18 cellular contexts compared by ENCODE assay signal in genomic region chr6:99146716-99147115, GRCh38.
A peak's percentile ranks its signal among the peaks of the same experiment; 100 is the strongest.
DNase-seq lines count a peak whose midpoint lies in the region; ATAC-seq and TF ChIP-seq lines count a peak whose summit lies in the region.
"Had no signal": no experiment of that assay in that cellular context is flagged by ENCODE, and none has a peak within 500 bp of the region (broad histone marks: within the 10 kb centered on the region; RNA-seq: fewer than 3 reads in every experiment).

No MANE protein-coding gene starts in this region.

- no peak for TF ChIP-seq CTCF in esophagus muscularis mucosa (IDR thresholded peaks at IDR 0.05)
- TF ChIP-seq CTCF in neural progenitor cell (IDR thresholded peaks at IDR 0.05): no peak

- WGBS in esophagus muscularis mucosa: 62% methylated on average over 4 of the region's 4 CpGs

- no peak for ATAC-seq in HG02763 (IDR thresholded peaks at IDR 0.05; ENCODE audit: unreplicated experiment)
- ATAC-seq: A549, GM12878 had no signal

- no peaks in the 10 kb centered on the region for H3F3A ChIP-seq in neural progenitor cell (ENCODE audit: low read depth)

- no peaks in the 10 kb centered on the region for H3K9me3 Mint-ChIP-seq in activated T-helper 1 cell treated with anti-CD3 and anti-CD28 coated beads, Interleukin-12 subunit alpha, Interleukin-12 subunit beta, Interleukin-2, Interleukin-4 antibody, amounts not matched to agents 30 ng/mL and 10 ng/mL and 1 ng/mL, durations not matched to agents 14 hours and 24 hours and 36 hours
- no peaks in the 10 kb centered on the region for H3K9me3 Mint-ChIP-seq in neural progenitor cell
- H3K9me3 Mint-ChIP-seq: CD4-positive, alpha-beta T cell had no signal

- H3K79me2 ChIP-seq in neural progenitor cell (ENCODE audit: low read depth): no peaks in the 10 kb centered on the region

- H3K36me3 ChIP-seq in esophagus muscularis mucosa (no peaks in the 10 kb centered on the region), neural progenitor cell (no peaks in the 10 kb centered on the region)

- H3K4me3 ChIP-seq in esophagus muscularis mucosa: no peak overlapping the region
- H3K4me3 ChIP-seq in neural progenitor cell: no peak overlapping the region
- H3K4me3 ChIP-seq: A549, GM12878 had no signal

- H3K9me3 ChIP-seq in esophagus muscularis mucosa (no peaks in the 10 kb centered on the region), neural progenitor cell (ENCODE audit: low read depth) (no peaks in the 10 kb centered on the region)
- H3K9me3 ChIP-seq: A549, Caco-2 had no signal

- no peak overlapping the region for H3K4me2 ChIP-seq in neural progenitor cell
- H3K4me2 ChIP-seq: A549 had no signal

- no peak for TF ChIP-seq EP300 in esophagus muscularis mucosa (IDR thresholded peaks at IDR 0.05)

- intact Hi-C loops in esophagus muscularis mucosa (cut with DNase I): no loop called here
- intact Hi-C loops in activated T-helper 1 cell treated with anti-CD3 and anti-CD28 coated beads, Interleukin-12 subunit alpha, Interleukin-12 subunit beta, Interleukin-2, Interleukin-4 antibody, amounts not matched to agents 30 ng/mL and 10 ng/mL and 1 ng/mL, durations not matched to agents 14 hours and 24 hours and 36 hours (cut with micrococcal nuclease): no loop called here

- H3K4me3 Mint-ChIP-seq in activated T-helper 1 cell treated with anti-CD3 and anti-CD28 coated beads, Interleukin-12 subunit alpha, Interleukin-12 subunit beta, Interleukin-2, Interleukin-4 antibody, amounts not matched to agents 30 ng/mL and 10 ng/mL and 1 ng/mL, durations not matched to agents 14 hours and 24 hours and 36 hours: no peak overlapping the region
- H3K4me3 Mint-ChIP-seq in neural progenitor cell: no peak overlapping the region
- H3K4me3 Mint-ChIP-seq: CD4-positive, alpha-beta T cell had no signal

- H4K20me1 ChIP-seq in neural progenitor cell (ENCODE audit: low read depth): no peaks in the 10 kb centered on the region

- H2AFZ ChIP-seq in neural progenitor cell (replicated peaks): no peak overlapping the region

- no peak for TF ChIP-seq POLR2A in esophagus muscularis mucosa (IDR thresholded peaks at IDR 0.05; ENCODE audit: low read depth)

- peaks cover 6% of the 10 kb centered on the region for H3K27me3 Mint-ChIP-seq in activated T-helper 1 cell treated with anti-CD3 and anti-CD28 coated beads, Interleukin-12 subunit alpha, Interleukin-12 subunit beta, Interleukin-2, Interleukin-4 antibody, amounts not matched to agents 30 ng/mL and 10 ng/mL and 1 ng/mL, durations not matched to agents 14 hours and 24 hours and 36 hours (ENCODE audit: insufficient read depth)
- peaks cover 3% of the 10 kb centered on the region for H3K27me3 Mint-ChIP-seq in neural progenitor cell (ENCODE audit: insufficient read depth, low read depth)

- no peak overlapping the region for H3K27ac Mint-ChIP-seq in activated T-helper 1 cell treated with anti-CD3 and anti-CD28 coated beads, Interleukin-12 subunit alpha, Interleukin-12 subunit beta, Interleukin-2, Interleukin-4 antibody, amounts not matched to agents 30 ng/mL and 10 ng/mL and 1 ng/mL, durations not matched to agents 14 hours and 24 hours and 36 hours
- no peak overlapping the region for H3K27ac Mint-ChIP-seq in neural progenitor cell
- H3K27ac Mint-ChIP-seq: CD4-positive, alpha-beta T cell had no signal

- no peak overlapping the region for H3K9ac ChIP-seq in neural progenitor cell

- H3K4me1 ChIP-seq in esophagus muscularis mucosa: no peaks in the 10 kb centered on the region
- peaks cover 16% of the 10 kb centered on the region for H3K4me1 ChIP-seq in neural progenitor cell
- H3K4me1 ChIP-seq: A549, Caco-2 had no signal

- H3K27me3 ChIP-seq in esophagus muscularis mucosa (peaks cover 0 to 3% (median 0%) of the 10 kb centered on the region in 4 donors), neural progenitor cell (no peaks in the 10 kb centered on the region)

- H3K27ac ChIP-seq in esophagus muscularis mucosa (replicated peaks in 1 of 4) (no peak overlapping the region), neural progenitor cell (no peak overlapping the region)
- H3K27ac ChIP-seq: 22Rv1, A549, C4-2B had no signal

- no peaks in the 10 kb centered on the region for H3K4me1 Mint-ChIP-seq in activated T-helper 1 cell treated with anti-CD3 and anti-CD28 coated beads, Interleukin-12 subunit alpha, Interleukin-12 subunit beta, Interleukin-2, Interleukin-4 antibody, amounts not matched to agents 30 ng/mL and 10 ng/mL and 1 ng/mL, durations not matched to agents 14 hours and 24 hours and 36 hours (ENCODE audit: low read depth)
- peaks cover 17% of the 10 kb centered on the region for H3K4me1 Mint-ChIP-seq in neural progenitor cell

- DNase-seq in NCI-H2171 treated with DMSO at 0.1 percent for 48 hours (lab: John Stamatoyannopoulos, UW) (peak; percentile 6), NCI-H2171 (lab: John Stamatoyannopoulos, UW) (no peak), NCI-H524 (lab: John Stamatoyannopoulos, UW) (peak; percentile 48 to 77), NCI-H82 treated with DMSO at 0.1 percent for 48 hours (lab: John Stamatoyannopoulos, UW; ENCODE audit: unreplicated experiment) (peak; percentile 51), esophagus muscularis mucosa (ENCODE audit: extremely low spot score) (peak; percentile 55), neural progenitor cell (ENCODE audit: low spot score) (no peak)
- DNase-seq in activated T-helper 1 cell treated with anti-CD3 and anti-CD28 coated beads, Interleukin-12 subunit alpha, Interleukin-12 subunit beta, Interleukin-2, Interleukin-4 antibody, amounts not matched to agents 30 ng/mL and 10 ng/mL and 1 ng/mL, durations not matched to agents 14 hours and 24 hours and 36 hours (ENCODE audit: low spot score): no peak
- DNase-seq: AML-193; Caco-2; CD4-positive, alpha-beta T cell; DMS79 treated with DMSO at 0.1 percent for 48 hours; HCEC 1CT; IMR-90 had no signal

- no peaks in the 10 kb centered on the region for H3K36me3 Mint-ChIP-seq in activated T-helper 1 cell treated with anti-CD3 and anti-CD28 coated beads, Interleukin-12 subunit alpha, Interleukin-12 subunit beta, Interleukin-2, Interleukin-4 antibody, amounts not matched to agents 30 ng/mL and 10 ng/mL and 1 ng/mL, durations not matched to agents 14 hours and 24 hours and 36 hours (ENCODE audit: low read depth)
- H3K36me3 Mint-ChIP-seq in neural progenitor cell: no peaks in the 10 kb centered on the region

Comparison
In these comparisons a context has a peak if more than half of its experiments do, and no peak if none do; other contexts are left out.
1. DNase-seq: peak in NCI-H2171 treated with DMSO at 0.1 percent for 48 hours (single experiment), NCI-H524 (2 of 2), NCI-H82 treated with DMSO at 0.1 percent for 48 hours (single experiment) and esophagus muscularis mucosa (single experiment); none in NCI-H2171 (single experiment), activated T-helper 1 cell treated with anti-CD3 and anti-CD28 coated beads, Interleukin-12 subunit alpha, Interleukin-12 subunit beta, Interleukin-2, Interleukin-4 antibody, amounts not matched to agents 30 ng/mL and 10 ng/mL and 1 ng/mL, durations not matched to agents 14 hours and 24 hours and 36 hours (single experiment) and neural progenitor cell (single experiment).